ENCODE assay signal across 1 cellular context in genomic region chr17:55356440-55357328, GRCh38.
TF ChIP-seq lines count a peak whose summit lies in the region.

No MANE protein-coding gene starts in this region.

TF ChIP-seq in K562, 482 proteins besides CTCF, POLR2A, EP300 and RAD21 (continued from another document):
- no peak for TF ChIP-seq USF2 (CRISPR knock-in tag; IDR thresholded peaks at IDR 0.05)
- TF ChIP-seq NFE2L1 (tag; IDR thresholded peaks at IDR 0.05; ENCODE audit: borderline replicate concordance, low read depth): no peak
- no peak for TF ChIP-seq CBX1 (IDR thresholded peaks at IDR 0.05; ENCODE audit: low read depth)
- TF ChIP-seq PKNOX1 (IDR thresholded peaks at IDR 0.05): no peak
- 0 out of 4 replicates have a peak, but pooled peaks of 1 of the 2 experiments have one; percentile 27 for TF ChIP-seq RCOR1 (IDR thresholded peaks at IDR 0.05; ENCODE audit: borderline replicate concordance in 1 of 2, low read depth in 2 of 2, low read length in 2 of 2)
- TF ChIP-seq SNAPC5 (CRISPR knock-in tag; IDR thresholded peaks at IDR 0.05): no peak
- TF ChIP-seq ETS1 (conservative IDR thresholded peaks at IDR 0.05; ENCODE audit: control insufficient read depth, low read depth, low read length): no peak
- no peak for TF ChIP-seq ILF3 (IDR thresholded peaks at IDR 0.05; ENCODE audit: borderline replicate concordance)
- TF ChIP-seq CC2D1A (IDR thresholded peaks at IDR 0.05): peak; percentile 38; the same call in 1 of the 2 replicates
- TF ChIP-seq XRCC4 (IDR thresholded peaks at IDR 0.05; ENCODE audit: extremely low read depth, insufficient read depth, insufficient read length): no peak
- no peak for TF ChIP-seq GMEB1 (CRISPR knock-in tag; IDR thresholded peaks at IDR 0.05)
- TF ChIP-seq MEIS2 (IDR thresholded peaks at IDR 0.05; ENCODE audit: partially characterized antibody): peak; percentile 33
- TF ChIP-seq TEAD4 (IDR thresholded peaks at IDR 0.05; ENCODE audit: low read length): no peak
- no peak for TF ChIP-seq TEAD4 (CRISPR knock-in tag; IDR thresholded peaks at IDR 0.05; ENCODE audit: borderline replicate concordance)
- peak; percentile 70 for TF ChIP-seq SMC3 (conservative IDR thresholded peaks at IDR 0.05; ENCODE audit: insufficient read depth, low read depth, low read length)
- TF ChIP-seq YBX1 (IDR thresholded peaks at IDR 0.05): no peak
- TF ChIP-seq CREM (IDR thresholded peaks at IDR 0.05; ENCODE audit: low read depth): 0 out of 2 replicates have a peak, but pooled peaks have one; percentile 31
- TF ChIP-seq ATF7 (IDR thresholded peaks at IDR 0.05): peak; percentile 37; the same call in 1 of the 2 replicates
- TF ChIP-seq ZNF766 (CRISPR knock-in tag; conservative IDR thresholded peaks at IDR 0.05): 0 out of 2 replicates have a peak, but pooled peaks have one; percentile 28
- no peak for TF ChIP-seq XRCC5 (IDR thresholded peaks at IDR 0.05; ENCODE audit: low read depth, low read length)
- no peak for TF ChIP-seq ZNF354B (CRISPR knock-in tag; IDR thresholded peaks at IDR 0.05)
- 0 out of 2 replicates have a peak, but pooled peaks have one; percentile 23 for TF ChIP-seq BHLHE40 (IDR thresholded peaks at IDR 0.05; ENCODE audit: low read length)
- 0 out of 2 replicates have a peak, but pooled peaks have one; percentile 42 for TF ChIP-seq ARID2 (IDR thresholded peaks at IDR 0.05)
- no peak for TF ChIP-seq HOMEZ (CRISPR knock-in tag; IDR thresholded peaks at IDR 0.05)
- no peak for TF ChIP-seq CLOCK (CRISPR knock-in tag; IDR thresholded peaks at IDR 0.05; ENCODE audit: borderline replicate concordance)
- TF ChIP-seq DEAF1 (CRISPR knock-in tag; IDR thresholded peaks at IDR 0.05): peak; percentile 75
- no peak for TF ChIP-seq NEUROD1 (IDR thresholded peaks at IDR 0.05; ENCODE audit: borderline replicate concordance, low read depth, low read length, partially characterized antibody)
- TF ChIP-seq HMBOX1 (IDR thresholded peaks at IDR 0.05): peak; percentile 77
- TF ChIP-seq PHF21A (IDR thresholded peaks at IDR 0.05; ENCODE audit: borderline replicate concordance, low read depth): no peak
- peak; percentile 33; the same call in 1 of the 2 replicates for TF ChIP-seq JUND (IDR thresholded peaks at IDR 0.05; ENCODE audit: borderline replicate concordance, low read depth, low read length)
- TF ChIP-seq JUND (tag; IDR thresholded peaks at IDR 0.05; ENCODE audit: borderline replicate concordance, low read depth, low read length): no peak; the same call in 2 of the 3 replicates
- no peak for TF ChIP-seq ZNF217 (CRISPR knock-in tag; IDR thresholded peaks at IDR 0.05)
- no peak for TF ChIP-seq MAFF (IDR thresholded peaks at IDR 0.05; ENCODE audit: low read length)
- 0 out of 2 replicates have a peak, but pooled peaks have one; percentile 17 for TF ChIP-seq NBN (IDR thresholded peaks at IDR 0.05; ENCODE audit: low read depth)
- no peak for TF ChIP-seq SMAD4 (CRISPR knock-in tag; conservative IDR thresholded peaks at IDR 0.05)
- peak; percentile 26; the same call in 1 of the 2 replicates for TF ChIP-seq EHMT2 (IDR thresholded peaks at IDR 0.05)
- no peak for TF ChIP-seq MNT (conservative IDR thresholded peaks at IDR 0.05)
- TF ChIP-seq ZNF395 (CRISPR knock-in tag; IDR thresholded peaks at IDR 0.05): no peak
- TF ChIP-seq CTCFL (IDR thresholded peaks at IDR 0.05; ENCODE audit: borderline replicate concordance, insufficient read depth, low read depth, low read length, poor library complexity, severe bottlenecking): peak; percentile 35
- TF ChIP-seq HBP1 (CRISPR knock-in tag; IDR thresholded peaks at IDR 0.05): no peak
TF ChIP-seq in K562: peak in this region for 18.
